Comparison of ENCODE assay signal across 8 cellular contexts in the genomic region with DNA sequence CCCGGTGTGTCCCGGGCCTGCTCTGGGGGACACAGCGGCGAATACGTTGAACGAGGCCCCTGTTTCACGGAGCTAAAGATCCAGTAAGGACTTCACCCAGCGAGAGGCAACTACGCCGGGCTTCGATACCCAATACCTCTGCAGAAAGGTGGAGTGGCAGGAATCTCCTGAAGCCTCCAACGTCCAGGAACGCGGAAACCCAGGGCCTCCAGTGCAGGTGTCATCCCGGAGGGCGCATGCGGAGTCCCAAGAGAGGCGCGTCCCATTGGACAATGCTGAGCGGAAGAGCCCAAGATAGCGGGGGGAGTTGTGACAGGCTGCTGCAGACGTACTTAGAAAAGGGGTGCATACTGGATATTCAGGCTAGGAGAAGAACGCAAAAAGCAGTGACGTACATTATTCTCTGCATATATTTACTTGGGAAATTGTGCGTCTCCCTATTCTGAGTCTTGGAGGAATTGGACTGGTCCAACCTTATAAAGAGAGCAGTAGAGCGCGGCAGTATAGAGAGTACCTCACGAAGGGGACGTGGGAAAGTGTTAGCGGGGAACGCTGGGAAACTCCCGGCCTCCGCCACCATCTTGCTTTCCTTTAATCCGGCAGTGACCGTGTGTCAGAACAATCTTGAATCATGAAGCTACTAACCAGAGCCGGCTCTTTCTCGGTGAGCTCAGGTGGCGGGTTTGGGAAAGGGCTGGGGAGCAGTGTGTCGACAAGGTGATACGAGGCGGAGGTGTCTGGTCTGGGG. TPM values are rescaled to one million over a fixed set of nuclear protein-coding genes. Genes with fewer than 3 reads are reported as not detected.
DNase-seq lines count a peak whose midpoint lies in the region; ATAC-seq and TF ChIP-seq lines count a peak whose summit lies in the region.

A gene (plus strand): TSS at position 569 of the 748 bp plus-strand sequence. CDS start 63 bp downstream, at position 632.

- peak within 1 kb of the TSS; percentile 100 for H3K27ac Mint-ChIP-seq in progenitor cell of endocrine pancreas

- H3K36me3 ChIP-seq in left ventricle myocardium inferior (peaks cover 24% of the 10 kb centered on the region), upper lobe of right lung (peaks cover 20% of the 10 kb centered on the region)

- H3K4me1 Mint-ChIP-seq in progenitor cell of endocrine pancreas (ENCODE audit: low read depth) = peaks cover 12% of the 10 kb centered on the region

- H3K4me3 ChIP-seq in left ventricle myocardium inferior = peak within 1 kb of the TSS; percentile 79
- peak within 1 kb of the TSS; percentile 93 for H3K4me3 ChIP-seq in upper lobe of right lung

- peak within 1 kb of the TSS; percentile 95 for H3K27ac ChIP-seq in left ventricle myocardium inferior (replicated peaks)
- peak within 1 kb of the TSS; percentile 97 for H3K27ac ChIP-seq in upper lobe of right lung

- H3K27me3 Mint-ChIP-seq in progenitor cell of endocrine pancreas = no peaks in the 10 kb centered on the region

- peak within 1 kb of the TSS; percentile 95 for H3K4me3 Mint-ChIP-seq in progenitor cell of endocrine pancreas (ENCODE audit: low read depth)

- peaks cover 5% of the 10 kb centered on the region for H3K36me3 Mint-ChIP-seq in progenitor cell of endocrine pancreas (ENCODE audit: insufficient read depth)

- H3K9me3 ChIP-seq in left ventricle myocardium inferior (replicated peaks) = no peaks in the 10 kb centered on the region
- no peaks in the 10 kb centered on the region for H3K9me3 ChIP-seq in upper lobe of right lung

- intact Hi-C loops in T-helper 1 cell treated with Interleukin-12 subunit alpha and Interleukin-12 subunit beta and Interleukin-4 antibody, amounts not matched to agents 30 ng/mL and 1 ng/mL, for 36 hours (cut with micrococcal nuclease) = loop anchor here (1.0 to 10.0 kb wide), 16 partner anchors 54 to 1643 kb away; a partner anchor contains a TSS
- intact Hi-C loops in left ventricle myocardium inferior (cut with micrococcal nuclease) = no loop called here
- intact Hi-C loops in upper lobe of right lung (cut with DNase I) = no loop called here

- DNase-seq in NCI-H1694 (lab: John Stamatoyannopoulos, UW) (peak; percentile 83), amniotic epithelial cell (ENCODE audit: low read depth) (peak; percentile 94), left ventricle myocardium inferior (peak; percentile 86), progenitor cell of endocrine pancreas (ENCODE audit: low spot score, unreplicated experiment) (peak; percentile 72), upper lobe of right lung (peak; percentile 95)

- H3K4me1 ChIP-seq in left ventricle myocardium inferior (peaks cover 76% of the 10 kb centered on the region), upper lobe of right lung (peaks cover 33% of the 10 kb centered on the region)

- no peaks in the 10 kb centered on the region for H3K9me3 Mint-ChIP-seq in progenitor cell of endocrine pancreas (ENCODE audit: low read depth)

- TF ChIP-seq CTCF in left ventricle myocardium inferior (IDR thresholded peaks at IDR 0.05; ENCODE audit: borderline replicate concordance) (no peak), progenitor cell of endocrine pancreas (IDR thresholded peaks at IDR 0.05; ENCODE audit: unreplicated experiment) (no peak), upper lobe of right lung (IDR thresholded peaks at IDR 0.05) (no peak)

- H3K27me3 ChIP-seq in left ventricle myocardium inferior (ENCODE audit: low read depth) (no peaks in the 10 kb centered on the region), upper lobe of right lung (no peaks in the 10 kb centered on the region)

- peak; percentile 90 for ATAC-seq in GM18498 (IDR thresholded peaks at IDR 0.05; ENCODE audit: unreplicated experiment)
- peak; percentile 91 for ATAC-seq in HG02885 (IDR thresholded peaks at IDR 0.05; ENCODE audit: poor library complexity, unreplicated experiment)
- ATAC-seq in upper lobe of right lung = peak; percentile 97

RNA-seq across cellular contexts. Expression of the gene that starts here (rescaled TPM):
- total RNA-seq in T-helper 1 cell treated with Interleukin-12 subunit alpha and Interleukin-12 subunit beta and Interleukin-4 antibody, amounts not matched to agents 30 ng/mL and 1 ng/mL, for 36 hours = 230 and 234 TPM in 2 replicates
- 964 TPM for total RNA-seq in left ventricle myocardium inferior
- 196 and 198 TPM in 2 replicates for total RNA-seq in progenitor cell of endocrine pancreas
- total RNA-seq in upper lobe of right lung = 161 TPM

Comparison
In these comparisons a context has a peak if more than half of its experiments do, and no peak if none do; other contexts are left out.
1. Peak in every context shown above with its lines: DNase-seq, ATAC-seq, H3K4me3 ChIP-seq and H3K27ac ChIP-seq.